ENCODE assay signal across 10 cellular contexts in the genomic region with DNA sequence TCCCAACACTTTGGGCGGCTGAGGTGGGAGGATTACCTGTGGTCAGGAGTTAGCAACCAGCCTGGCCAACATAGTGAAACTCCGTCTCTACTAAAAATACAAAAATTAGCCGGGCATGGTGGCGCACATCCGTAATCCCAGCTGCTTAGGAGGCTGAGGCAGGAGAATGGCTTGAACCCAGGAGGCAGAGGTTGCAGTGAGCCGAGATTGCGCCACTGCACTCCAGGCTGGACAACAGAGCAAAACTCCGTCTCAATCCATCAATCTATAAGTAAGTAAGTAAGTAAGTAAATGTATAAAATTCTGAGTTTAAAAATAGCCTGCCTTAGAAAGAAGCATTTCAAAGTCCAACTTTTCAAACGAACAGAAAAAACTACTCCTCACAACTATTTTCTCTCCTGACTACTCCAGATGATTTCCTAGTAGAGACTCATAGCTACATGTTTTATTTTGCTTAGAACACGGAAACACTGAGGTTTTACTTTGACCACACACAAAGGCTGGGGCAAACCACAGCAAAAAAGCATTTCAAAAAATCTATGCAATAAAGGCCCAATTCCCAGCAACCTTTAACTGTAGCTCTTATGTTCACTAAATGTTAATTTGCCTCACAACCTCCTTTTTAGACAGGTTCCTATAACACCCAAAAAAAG. TPM values are rescaled to one million over a fixed set of nuclear protein-coding genes. Genes with fewer than 3 reads are reported as not detected.
DNase-seq lines count a peak whose midpoint lies in the region; ATAC-seq and TF ChIP-seq lines count a peak whose summit lies in the region.
"Had no signal": no experiment of that assay in that cellular context is flagged by ENCODE, and none has a peak within 500 bp of the region (broad histone marks: within the 10 kb centered on the region; RNA-seq: fewer than 3 reads in every experiment).

No MANE protein-coding gene starts in this region.

- H3K4me1 ChIP-seq in BLaER1 (peaks cover 30% of the 10 kb centered on the region), hepatocyte (ENCODE audit: insufficient read depth) (peaks cover 6% of the 10 kb centered on the region)
- H3K4me1 ChIP-seq: breast epithelium had no signal

- H3K36me3 ChIP-seq in BLaER1 (peaks cover 39% of the 10 kb centered on the region), hepatocyte (replicated peaks; ENCODE audit: insufficient read depth, low read depth) (peaks cover 3% of the 10 kb centered on the region)

- peak; percentile 64 for DNase-seq in activated CD4-positive, alpha-beta T cell treated with anti-CD3 and anti-CD28 coated beads, Interleukin-2, amount 10 ng/mL, durations not matched to agents 7 days and 5 days
- DNase-seq in hepatocyte (ENCODE audit: low spot score) (no peak), NCI-H1105 treated with DMSO at 0.1 percent for 48 hours (lab: John Stamatoyannopoulos, UW) (no peak), NCI-H446 (lab: John Stamatoyannopoulos, UW) (no peak), A172 (ENCODE audit: low spot score) (no peak), occipital lobe (lab: John Stamatoyannopoulos, UW) (no peak)
- DNase-seq: NCI-H1092 treated with DMSO at 0.1 percent for 48 hours had no signal

- peak overlapping the region; percentile 64 for H3K4me2 ChIP-seq in BLaER1
- peak overlapping the region; percentile 14 for H3K4me2 ChIP-seq in hepatocyte

- 81% methylated on average over 10 of the region's 10 CpGs for WGBS in hepatocyte (ENCODE audit: low lambda C conversion rate, missing lambda C conversion rate)

- CTCF ChIA-PET in activated CD4-positive, alpha-beta T cell treated with anti-CD3 and anti-CD28 coated beads, Interleukin-2, amount 10 ng/mL, durations not matched to agents 7 days and 5 days (lab: Charles Lee): interaction anchor here (1.5 to 6.3 kb wide), 2 partner anchors 13 to 17 kb away, joined by 3 to 65 read pairs; a partner anchor contains a TSS

- H3K4me3 ChIP-seq in BLaER1 (no peak overlapping the region), hepatocyte (no peak overlapping the region)
- H3K4me3 ChIP-seq: breast epithelium had no signal

- H3K9ac ChIP-seq in BLaER1: no peak overlapping the region

- POLR2A ChIA-PET in activated CD4-positive, alpha-beta T cell treated with anti-CD3 and anti-CD28 coated beads, Interleukin-2, amount 10 ng/mL, durations not matched to agents 7 days and 5 days (lab: Charles Lee): interaction anchor here (0.6 to 1.4 kb wide), 2 partner anchors 16 to 39 kb away, joined by 4 to 7 read pairs; no protein-coding TSS in a partner anchor

- H3K27me3 ChIP-seq in BLaER1: no peaks in the 10 kb centered on the region
- H3K27me3 ChIP-seq in hepatocyte: no peaks in the 10 kb centered on the region
- H3K27me3 ChIP-seq: breast epithelium had no signal

- peak overlapping the region; percentile 47 for H3K27ac Mint-ChIP-seq in activated CD4-positive, alpha-beta T cell treated with anti-CD3 and anti-CD28 coated beads, Interleukin-2, amount 10 ng/mL, durations not matched to agents 7 days and 5 days

- no peak overlapping the region for H2AFZ ChIP-seq in hepatocyte

- peaks cover 80% of the 10 kb centered on the region for H3K79me2 ChIP-seq in hepatocyte

- TF ChIP-seq CTCF in hepatocyte (IDR thresholded peaks at IDR 0.05; ENCODE audit: poor library complexity): no peak

- H3K9me3 ChIP-seq in BLaER1 (no peaks in the 10 kb centered on the region), hepatocyte (ENCODE audit: low read depth) (no peaks in the 10 kb centered on the region)
- H3K9me3 ChIP-seq: breast epithelium had no signal

- 0 out of 2 replicates have a peak overlapping the region, but pooled peaks have one; percentile 1 for H3K27ac ChIP-seq in BLaER1
- peak overlapping the region; percentile 68 for H3K27ac ChIP-seq in hepatocyte

- peaks cover 87% of the 10 kb centered on the region for H4K20me1 ChIP-seq in BLaER1
- peaks cover 27% of the 10 kb centered on the region for H4K20me1 ChIP-seq in hepatocyte (ENCODE audit: insufficient read depth, poor library complexity, severe bottlenecking)

- no peaks in the 10 kb centered on the region for H3K27me3 Mint-ChIP-seq in activated CD4-positive, alpha-beta T cell treated with anti-CD3 and anti-CD28 coated beads, Interleukin-2, amount 10 ng/mL, durations not matched to agents 7 days and 5 days

- no peaks in the 10 kb centered on the region for H3K9me3 Mint-ChIP-seq in activated CD4-positive, alpha-beta T cell treated with anti-CD3 and anti-CD28 coated beads, Interleukin-2, amount 10 ng/mL, durations not matched to agents 7 days and 5 days

- peaks cover 45% of the 10 kb centered on the region for H3K36me3 Mint-ChIP-seq in activated CD4-positive, alpha-beta T cell treated with anti-CD3 and anti-CD28 coated beads, Interleukin-2, amount 10 ng/mL, durations not matched to agents 7 days and 5 days (ENCODE audit: low read depth)

- H3K4me3 Mint-ChIP-seq in activated CD4-positive, alpha-beta T cell treated with anti-CD3 and anti-CD28 coated beads, Interleukin-2, amount 10 ng/mL, durations not matched to agents 7 days and 5 days: peak overlapping the region; percentile 48

- peak; percentile 41 for ATAC-seq in GM21723 (IDR thresholded peaks at IDR 0.05; ENCODE audit: unreplicated experiment)

- peaks cover 50% of the 10 kb centered on the region for H3K4me1 Mint-ChIP-seq in activated CD4-positive, alpha-beta T cell treated with anti-CD3 and anti-CD28 coated beads, Interleukin-2, amount 10 ng/mL, durations not matched to agents 7 days and 5 days

- no peaks in the 10 kb centered on the region for H3K9me2 ChIP-seq in hepatocyte (replicated peaks; ENCODE audit: insufficient read depth)

RNA-seq across cellular contexts. Expression of a gene that starts 16.3 kb away (rescaled TPM):
- 10 to 100 TPM; 26.9 to 31.0 TPM for total RNA-seq in activated CD4-positive, alpha-beta T cell treated with anti-CD3 and anti-CD28 coated beads, Interleukin-2, amount 10 ng/mL, durations not matched to agents 7 days and 5 days
- total RNA-seq in hepatocyte (23.8 and 24.1 TPM in 2 replicates), occipital lobe (11.2 TPM)
- 9.0 and 10.9 TPM in 2 replicates for polyA plus RNA-seq in hepatocyte
- total RNA-seq in A172 (2014; rRNA removed; shearing (Covaris generic)): 21.0 and 26.3 TPM in 2 replicates

RNA-seq across cellular contexts. Expression of a gene that starts 18.2 kb away (rescaled TPM):
- 1 to 10 TPM in 1 of 2 experiments, under 1 TPM in 1; 0.67 to 1.9 TPM for total RNA-seq in activated CD4-positive, alpha-beta T cell treated with anti-CD3 and anti-CD28 coated beads, Interleukin-2, amount 10 ng/mL, durations not matched to agents 7 days and 5 days
- total RNA-seq in hepatocyte (1.8 TPM in 1 of 2 replicates, not detected in the other), occipital lobe (0.62 TPM)
- polyA plus RNA-seq in hepatocyte: 2.0 and 3.2 TPM in 2 replicates
- 8.2 and 9.0 TPM in 2 replicates for total RNA-seq in A172 (2014; rRNA removed; shearing (Covaris generic))

RNA-seq across cellular contexts. Expression of a gene that starts 29.3 kb away (rescaled TPM):
- 10 to 100 TPM; 12.1 to 12.2 TPM for total RNA-seq in activated CD4-positive, alpha-beta T cell treated with anti-CD3 and anti-CD28 coated beads, Interleukin-2, amount 10 ng/mL, durations not matched to agents 7 days and 5 days
- total RNA-seq in hepatocyte: 26.0 and 33.0 TPM in 2 replicates
- 11.5 and 11.8 TPM in 2 replicates for polyA plus RNA-seq in hepatocyte
- total RNA-seq in A172 (2014; rRNA removed; shearing (Covaris generic)): 52.6 and 61.7 TPM in 2 replicates
- total RNA-seq in occipital lobe: 27.8 TPM
